Comparison of ENCODE assay signal across 1 cellular context in the genomic region with DNA sequence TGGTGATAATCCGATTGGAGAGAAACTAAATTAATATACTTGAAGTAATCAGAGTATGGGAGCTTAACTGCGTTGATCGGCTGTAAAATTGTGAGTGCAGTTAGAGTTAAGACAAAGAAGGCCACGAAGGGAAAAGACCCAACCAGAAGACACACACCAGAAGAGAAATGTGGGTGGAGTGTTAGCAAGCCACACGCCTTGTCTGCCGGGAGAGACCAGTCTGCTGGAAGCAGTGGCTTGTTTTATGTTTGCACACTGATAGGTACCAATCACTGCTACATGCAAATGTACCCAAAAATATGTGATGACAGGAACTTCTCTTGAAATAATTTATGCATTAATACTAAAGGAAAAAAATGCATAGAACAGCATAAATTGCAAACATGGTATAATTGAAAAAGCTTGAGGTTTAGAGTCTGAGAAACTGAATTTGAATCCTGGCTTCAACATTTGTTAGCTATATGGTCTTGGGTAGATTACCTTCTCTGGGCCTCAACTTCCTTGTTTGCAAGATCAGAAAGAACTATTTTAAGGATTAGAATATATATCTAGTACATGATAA.
TF ChIP-seq lines count a peak whose summit lies in the region.

No MANE protein-coding gene starts in this region.

TF ChIP-seq in K562, 482 proteins besides CTCF, POLR2A, EP300 and RAD21:
- TF ChIP-seq E2F3 (CRISPR knock-in tag; IDR thresholded peaks at IDR 0.05) (no peak), HNRNPUL1 (IDR thresholded peaks at IDR 0.05; ENCODE audit: low read length) (no peak), ZNF316 (IDR thresholded peaks at IDR 0.05) (peak; percentile 74), BDP1 (IDR thresholded peaks at IDR 0.05; ENCODE audit: insufficient read depth, insufficient read length) (no peak), TAF15 (IDR thresholded peaks at IDR 0.05; ENCODE audit: low read depth, low read length) (no peak), C11orf30 (IDR thresholded peaks at IDR 0.05; ENCODE audit: low read depth) (peak; percentile 34; the same call in 1 of the 2 replicates)
